ENCODE assay signal across 18 cellular contexts in the genomic region with DNA sequence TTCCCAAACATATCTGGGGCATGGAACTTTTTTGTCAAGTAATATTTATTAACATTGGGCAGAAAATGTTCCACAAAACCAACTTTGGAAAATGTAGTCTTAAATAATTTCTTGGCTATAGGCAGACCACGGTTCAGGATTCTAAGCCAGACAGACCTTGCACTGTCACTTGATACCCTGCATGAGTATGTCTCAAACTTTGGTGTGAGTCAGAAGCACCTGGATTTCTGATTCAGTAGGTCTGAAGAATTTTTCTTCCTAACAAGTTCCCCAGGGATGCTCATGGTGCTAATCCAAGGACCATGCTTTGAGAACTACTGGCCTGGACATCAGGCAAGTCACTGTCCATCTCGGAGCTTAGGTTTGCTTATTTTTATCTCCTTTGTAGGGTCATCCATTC.
DNase-seq lines count a peak whose midpoint lies in the region; ATAC-seq and TF ChIP-seq lines count a peak whose summit lies in the region.
"Had no signal": no experiment of that assay in that cellular context is flagged by ENCODE, and none has a peak within 500 bp of the region (broad histone marks: within the 10 kb centered on the region; RNA-seq: fewer than 3 reads in every experiment).

No MANE protein-coding gene starts in this region.

- no TSS peak for BruUV-seq in PC-3 (replicated peaks; lab: Mats Ljungman, UMichigan)

- no peaks in the 10 kb centered on the region for H3F3A ChIP-seq in PC-3 (ENCODE audit: low read length, unreplicated experiment)

- no peaks in the 10 kb centered on the region for H3K36me3 ChIP-seq in PC-3 (ENCODE audit: low read depth, low read length)

- peak; percentile 41 for DNase-seq in HT1080 (ENCODE audit: low read depth)
- DNase-seq in PC-3 = peak; percentile 77
- peak; percentile 43 for DNase-seq in epithelial cell of esophagus (ENCODE audit: low read depth)
- DNase-seq in kidney tubule cell (ENCODE audit: low spot score) = peak; percentile 74
- no peak for DNase-seq in activated CD4-positive, alpha-beta T cell treated with anti-CD3 and anti-CD28 coated beads, Interleukin-2, amount 50 U/mL, for 1 hour
- no peak for DNase-seq in islet precursor cell
- DNase-seq: AML-193, DND-41, MM.1S, NCI-H1092 treated with DMSO at 0.1 percent for 48 hours, NCI-H146, NCI-H2081 treated with DMSO at 0.1 percent for 48 hours, NCI-H226, NCI-H524, NCI-H82, OCI-M1 had no signal

- peak; percentile 68 for ATAC-seq in PC-3
- no peak for ATAC-seq in HG03378 (IDR thresholded peaks at IDR 0.05; ENCODE audit: unreplicated experiment)

- H2AFZ ChIP-seq in PC-3 (ENCODE audit: low read length) = no peak overlapping the region

- no peaks in the 10 kb centered on the region for H3K79me2 ChIP-seq in PC-3 (ENCODE audit: low read length)

- TF ChIP-seq CTCF in PC-3 (conservative IDR thresholded peaks at IDR 0.05; ENCODE audit: low read depth, low read length) = no peak
- TF ChIP-seq CTCF in epithelial cell of esophagus (IDR thresholded peaks at IDR 0.05; ENCODE audit: insufficient read depth, low read depth, low read length, missing control alignments) = no peak

- H3K9me3 ChIP-seq in PC-3 (ENCODE audit: low read length) = no peaks in the 10 kb centered on the region

- no peak overlapping the region for H3K4me3 ChIP-seq in PC-3 (ENCODE audit: low read length)
- H3K4me3 ChIP-seq in epithelial cell of esophagus (ENCODE audit: low read length) = no peak overlapping the region

- CTCF ChIA-PET in PC-3 (lab: Charles Lee) = interaction anchor here (0.6 kb wide), 1 partner anchor 547 kb away, joined by 3 read pairs; no protein-coding TSS in a partner anchor

- H3K9me2 ChIP-seq in PC-3 (replicated peaks; ENCODE audit: low read length) = no peaks in the 10 kb centered on the region

- no peak overlapping the region for H3K4me2 ChIP-seq in PC-3 (ENCODE audit: low read length)

- H3K27ac ChIP-seq in PC-3 (ENCODE audit: low read length) = no peak overlapping the region
- H3K27ac ChIP-seq: C4-2B had no signal

- POLR2A ChIA-PET in PC-3 (lab: Charles Lee; ENCODE audit: unreplicated experiment) = no interaction called here

- no peak overlapping the region for H3K9ac ChIP-seq in PC-3 (ENCODE audit: low read length)

- H3K27me3 ChIP-seq in PC-3 (ENCODE audit: low read length) = no peaks in the 10 kb centered on the region

- peaks cover 9% of the 10 kb centered on the region; the same call in 1 of the 2 replicates for H3K4me1 ChIP-seq in PC-3 (ENCODE audit: insufficient read depth, low read length)

- H4K20me1 ChIP-seq in PC-3 (ENCODE audit: low read length) = no peaks in the 10 kb centered on the region

- intact Hi-C loops in PC-3 (cut with micrococcal nuclease) = no loop called here

Comparison
In these comparisons a context has a peak if more than half of its experiments do, and no peak if none do; other contexts are left out.
1. DNase-seq: peak in HT1080 (single experiment), PC-3 (single experiment), epithelial cell of esophagus (single experiment) and kidney tubule cell (single experiment); none in activated CD4-positive, alpha-beta T cell treated with anti-CD3 and anti-CD28 coated beads, Interleukin-2, amount 50 U/mL, for 1 hour (single experiment) and islet precursor cell (single experiment).